Comparison of ENCODE assay signal across 8 cellular contexts in genomic region chr9:75148551-75148950, GRCh38.
A peak's percentile ranks its signal among the peaks of the same experiment; 100 is the strongest.
DNase-seq lines count a peak whose midpoint lies in the region; ATAC-seq and TF ChIP-seq lines count a peak whose summit lies in the region.

No MANE protein-coding gene starts in this region.

- H3K36me3 ChIP-seq in BJ (ENCODE audit: control insufficient read depth, insufficient read depth, low read length) = no peaks in the 10 kb centered on the region
- H3K36me3 ChIP-seq in IMR-90 (ENCODE audit: control insufficient read depth, insufficient read depth, low read length) = 0 out of 2 replicates have a peak, but pooled peaks cover 2% of the 10 kb centered on the region
- H3K36me3 ChIP-seq in mesodermal cell (ENCODE audit: control insufficient read depth, insufficient read depth, low read length) = peaks cover 30% of the 10 kb centered on the region
- no peaks in the 10 kb centered on the region for H3K36me3 ChIP-seq in GM23338 (ENCODE audit: insufficient read depth)

- no peaks in the 10 kb centered on the region for H3K9me2 ChIP-seq in GM23338 (ENCODE audit: insufficient read depth)

- H3K4ac ChIP-seq in IMR-90 (ENCODE audit: low read depth, low read length) = no peak overlapping the region

- POLR2A ChIA-PET in BJ (lab: Charles Lee) = interaction anchor here (0.6 kb wide), 1 partner anchor 12 kb away, joined by 3 read pairs; no protein-coding TSS in a partner anchor
- POLR2A ChIA-PET in IMR-90 (lab: Charles Lee; ENCODE audit: unreplicated experiment) = interaction anchor here (0.5 kb wide), 1 partner anchor 48 kb away, joined by 4 read pairs; no protein-coding TSS in a partner anchor

- H3K9me3 Mint-ChIP-seq in GM23338 = peaks cover 9% of the 10 kb centered on the region

- H3K4me1 ChIP-seq in IMR-90 (ENCODE audit: control insufficient read depth, insufficient read depth, low read length) (peaks cover 6% of the 10 kb centered on the region), mesodermal cell (ENCODE audit: control insufficient read depth, insufficient read depth, low read length, poor library complexity, severe bottlenecking) (peaks cover 33% of the 10 kb centered on the region), GM23338 (ENCODE audit: insufficient read depth) (no peaks in the 10 kb centered on the region)

- DNase-seq in BJ (ENCODE audit: low read depth) (peak; percentile 88), IMR-90 (peak; percentile 95), astrocyte of the hippocampus (ENCODE audit: low read depth, low spot score) (peak; percentile 93), occipital lobe (lab: John Stamatoyannopoulos, UW) (no peak), cerebellum (ENCODE audit: low spot score) (no peak), NCI-H774 (lab: John Stamatoyannopoulos, UW) (no peak), GM23338 (ENCODE audit: low spot score) (no peak)

- H4K20me1 ChIP-seq in IMR-90 (ENCODE audit: insufficient read depth, low read length) (no peaks in the 10 kb centered on the region; the same call in 1 of the 2 replicates), GM23338 (replicated peaks; ENCODE audit: insufficient read depth) (no peaks in the 10 kb centered on the region; the same call in 1 of the 2 replicates)

- no peak overlapping the region for H3K18ac ChIP-seq in IMR-90 (ENCODE audit: low read depth, low read length)

- H3K4me1 Mint-ChIP-seq in GM23338 = peaks cover 3% of the 10 kb centered on the region; the same call in 1 of the 3 replicates

- no peak for TF ChIP-seq RAD21 in IMR-90 (IDR thresholded peaks at IDR 0.05; ENCODE audit: low read length)

- no peaks in the 10 kb centered on the region for H3F3A ChIP-seq in GM23338 (replicated peaks; ENCODE audit: low read depth)

- H3K27ac ChIP-seq in IMR-90 (ENCODE audit: insufficient read depth, low read length) (no peak overlapping the region), mesodermal cell (ENCODE audit: low read depth, low read length, severe bottlenecking) (peak overlapping the region; percentile 64), GM23338 (ENCODE audit: low read depth) (no peak overlapping the region)

- H3K4me3 ChIP-seq in BJ (ENCODE audit: low read depth, low read length) (no peak overlapping the region), IMR-90 (ENCODE audit: insufficient read depth, low read depth, low read length) (no peak overlapping the region), mesodermal cell (ENCODE audit: extremely low read depth, insufficient read depth, low read length, poor library complexity, severe bottlenecking) (no peak overlapping the region), GM23338 (no peak overlapping the region)

- H3K4me2 ChIP-seq in IMR-90 (ENCODE audit: low read depth, low read length) (no peak overlapping the region), GM23338 (no peak overlapping the region)

- BruUV-seq in IMR-90 (replicated peaks; lab: Mats Ljungman, UMichigan) = no TSS peak

- H2AFZ ChIP-seq in IMR-90 (replicated peaks; ENCODE audit: low read length, poor library complexity) (no peak overlapping the region), GM23338 (no peak overlapping the region)

- WGBS in IMR-90 (ENCODE audit: extremely low coverage in 2 of 2, insufficient read length in 1 of 2), 2 experiments = no CpG with 5 or more reads among the region's 1 CpG
- WGBS in mesodermal cell (ENCODE audit: insufficient coverage in 2 of 2), 2 experiments = 83 to 88% methylated on average over 1 of the region's 1 CpG

- H4K5ac ChIP-seq in IMR-90 (ENCODE audit: low read depth, low read length) = peak overlapping the region; percentile 35; the same call in 1 of the 2 replicates

- H2BK5ac ChIP-seq in IMR-90 (ENCODE audit: low read depth, low read length, poor library complexity, severe bottlenecking) = peak overlapping the region; percentile 75

- no peaks in the 10 kb centered on the region for H3K79me2 ChIP-seq in GM23338 (replicated peaks; ENCODE audit: insufficient read depth)

- H4K91ac ChIP-seq in IMR-90 (ENCODE audit: insufficient read depth, low read depth, low read length) = no peak overlapping the region

- H2BK15ac ChIP-seq in IMR-90 (ENCODE audit: low read depth, low read length) = no peak overlapping the region

- CTCF ChIA-PET in BJ (lab: Yijun Ruan, JAX) = interaction anchor here (0.7 to 0.9 kb wide), 2 partner anchors 16 to 71 kb away, joined by 3 read pairs; no protein-coding TSS in a partner anchor
- CTCF ChIA-PET in IMR-90 (lab: Yijun Ruan, JAX) = interaction anchor here (0.5 to 0.6 kb wide), 2 partner anchors 42 to 142 kb away, joined by 3 read pairs; no protein-coding TSS in a partner anchor

- in situ Hi-C loops in IMR-90 (cut with MboI; ENCODE audit: low sequenced_read_pairs) = no loop called here

- no peak overlapping the region for H3K14ac ChIP-seq in IMR-90 (replicated peaks; ENCODE audit: low read depth, low read length)

- H2BK120ac ChIP-seq in IMR-90 (ENCODE audit: low read depth, low read length) = no peak overlapping the region

- no peaks in the 10 kb centered on the region for H3K9me3 ChIP-seq in IMR-90 (ENCODE audit: control insufficient read depth, insufficient read depth, low read length)
- H3K9me3 ChIP-seq in mesodermal cell (ENCODE audit: control insufficient read depth, low read length) = peaks cover 6% of the 10 kb centered on the region

- H3K27me3 ChIP-seq in BJ (ENCODE audit: control insufficient read depth, insufficient read depth, low read length) = no peaks in the 10 kb centered on the region
- no peaks in the 10 kb centered on the region for H3K27me3 ChIP-seq in IMR-90 (ENCODE audit: control insufficient read depth, insufficient read depth, low read length)
- no peaks in the 10 kb centered on the region for H3K27me3 ChIP-seq in GM23338 (ENCODE audit: insufficient read depth)

- no peak overlapping the region for H3K56ac ChIP-seq in IMR-90 (ENCODE audit: extremely low read depth, insufficient read depth, low read length)

- dilution Hi-C loops in IMR-90 (cut with HindIII; ENCODE audit: low sequenced_read_pairs, unreplicated experiment) = no loop called here

- no peak overlapping the region for H3K23ac ChIP-seq in IMR-90 (ENCODE audit: low read depth, low read length)

- H4K8ac ChIP-seq in IMR-90 (ENCODE audit: low read depth in 2 of 2, low read length in 2 of 2) = no peak overlapping the region

- intact Hi-C loops in IMR-90 (cut with micrococcal nuclease) = loop anchor here (1.0 to 5.0 kb wide), 3 partner anchors 41 to 110 kb away; no protein-coding TSS in a partner anchor

- H3K4me3 Mint-ChIP-seq in GM23338 = no peak overlapping the region

- no peak overlapping the region for H2AK5ac ChIP-seq in IMR-90 (ENCODE audit: low read depth, low read length)

- no peak overlapping the region for H2AK9ac ChIP-seq in IMR-90 (replicated peaks; ENCODE audit: low read depth, low read length, poor library complexity)

- H3K36me3 Mint-ChIP-seq in GM23338 (ENCODE audit: low read depth) = peaks cover 18% of the 10 kb centered on the region

- no peak overlapping the region for H2BK20ac ChIP-seq in IMR-90 (ENCODE audit: low read depth, low read length)

- H3K27me3 Mint-ChIP-seq in GM23338 (ENCODE audit: insufficient read depth, low read depth, poor library complexity) = peaks cover 4% of the 10 kb centered on the region

- ATAC-seq in IMR-90 (ENCODE audit: low read depth) (peak; percentile 97), GM23338 (no peak)

- TF ChIP-seq POLR2A in IMR-90 (IDR thresholded peaks at IDR 0.05; ENCODE audit: low read depth, low read length) = no peak

- H3K27ac Mint-ChIP-seq in GM23338 = no peak overlapping the region

- peaks cover 10% of the 10 kb centered on the region for H3K9me1 ChIP-seq in IMR-90 (ENCODE audit: insufficient read depth, low read length)

- no peak overlapping the region for H3K9ac ChIP-seq in IMR-90 (ENCODE audit: low read depth, low read length)

- no peak for TF ChIP-seq CTCF in BJ (IDR thresholded peaks at IDR 0.05; ENCODE audit: insufficient read depth, low read depth, low read length)
- no peak for TF ChIP-seq CTCF in IMR-90 (conservative IDR thresholded peaks at IDR 0.05; ENCODE audit: low read depth, low read length)
- no peak for TF ChIP-seq CTCF in GM23338 (conservative IDR thresholded peaks at IDR 0.05; ENCODE audit: low read depth in 2 of 2)

- 0 out of 4 replicates have a peak, but pooled peaks cover 0 to 6% of the 10 kb centered on the region in 2 experiments for H3K79me1 ChIP-seq in IMR-90 (ENCODE audit: low read depth in 1 of 2, low read length in 2 of 2)

TF ChIP-seq in IMR-90, 13 proteins besides CTCF, POLR2A, EP300 and RAD21:
- no peak for TF ChIP-seq RFX5 (IDR thresholded peaks at IDR 0.05; ENCODE audit: low read depth, low read length)
- peak; percentile 76 for TF ChIP-seq RCOR1 (IDR thresholded peaks at IDR 0.05; ENCODE audit: insufficient replicate concordance, low read length)
- TF ChIP-seq SMC3 (IDR thresholded peaks at IDR 0.05; ENCODE audit: low read depth, low read length) = no peak
- TF ChIP-seq MAFK (IDR thresholded peaks at IDR 0.05; ENCODE audit: low read depth, low read length) = peak; percentile 94
- TF ChIP-seq USF2 (IDR thresholded peaks at IDR 0.05; ENCODE audit: low read depth, low read length) = no peak
- TF ChIP-seq CEBPB (IDR thresholded peaks at IDR 0.05; ENCODE audit: low read depth, low read length) = peak; percentile 34; the same call in 1 of the 2 replicates

TF ChIP-seq in GM23338, 12 proteins besides CTCF, POLR2A, EP300 and RAD21 (continues in another document):
- TF ChIP-seq EZH2phosphoT487 (IDR thresholded peaks at IDR 0.05; ENCODE audit: unreplicated experiment) (no peak), ETS1 (IDR thresholded peaks at IDR 0.05) (no peak), ZNF114 (CRISPR knock-in tag; IDR thresholded peaks at IDR 0.05) (no peak), JUNB (IDR thresholded peaks at IDR 0.05; ENCODE audit: unreplicated experiment) (no peak), ZNF331 (CRISPR knock-in tag; IDR thresholded peaks at IDR 0.05; ENCODE audit: low read depth) (no peak)

Comparison
In these comparisons a context has a peak if more than half of its experiments do, and no peak if none do; other contexts are left out.
1. DNase-seq: peak in BJ (single experiment), IMR-90 (single experiment) and astrocyte of the hippocampus (single experiment); none in occipital lobe (single experiment), cerebellum (single experiment), NCI-H774 (single experiment) and GM23338 (single experiment).